In the genomic region with DNA sequence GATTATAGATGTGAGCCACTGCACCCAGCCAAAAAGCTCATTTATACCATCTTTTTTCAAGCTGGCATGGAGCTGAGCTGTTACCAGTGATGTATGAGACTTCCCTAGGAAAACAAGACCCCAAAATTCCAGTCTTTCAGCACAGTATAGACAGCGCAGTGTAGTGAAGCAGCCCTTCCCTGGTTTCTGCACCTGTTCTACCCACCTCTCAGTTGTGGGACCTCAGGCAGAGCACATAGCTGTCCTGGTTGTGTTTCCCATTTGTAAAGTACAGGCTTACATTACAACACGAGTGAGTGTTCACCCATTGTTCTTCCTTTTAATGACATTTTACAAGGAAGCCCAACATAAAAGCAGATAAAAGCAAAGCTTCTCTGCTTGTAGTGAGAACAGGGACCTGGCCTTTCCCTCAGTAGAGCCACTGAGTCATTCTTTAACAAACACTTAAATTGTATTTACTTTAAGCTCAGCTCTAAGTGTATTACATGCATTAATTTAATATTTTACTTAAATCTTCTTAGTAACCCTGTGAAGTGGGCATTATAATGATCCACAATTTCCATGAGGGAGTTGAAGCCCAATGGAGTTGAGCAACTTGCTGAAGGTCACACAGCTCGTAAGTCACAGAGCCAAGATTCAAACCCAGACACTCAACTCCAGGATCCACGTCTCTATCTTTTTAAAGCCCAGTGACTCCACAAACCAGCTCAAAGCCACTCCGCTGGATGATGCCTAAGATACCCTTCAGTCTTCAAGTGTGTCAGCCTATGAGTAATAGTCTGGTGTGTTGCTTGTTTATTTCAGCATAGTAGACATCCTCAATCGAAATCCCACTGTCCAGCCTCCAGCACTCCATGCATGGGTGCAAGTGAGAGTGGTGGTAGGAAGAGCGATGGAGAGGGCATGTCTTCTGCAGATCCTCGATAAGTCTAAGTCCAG, we compare ENCODE assay signal across 19 cellular contexts.
"Had no signal": no experiment of that assay in that cellular context is flagged by ENCODE, and none has a peak within 500 bp of the region (broad histone marks: within the 10 kb centered on the region; RNA-seq: fewer than 3 reads in every experiment).

No MANE protein-coding gene starts in this region.

- H3K4me3 ChIP-seq: skin epidermis, tibial nerve had no signal

- H3K27ac ChIP-seq: epithelial cell of prostate, skin epidermis, tibial nerve had no signal

- H3K36me3 ChIP-seq: tibial nerve had no signal

- DNase-seq: activated CD4-positive, alpha-beta T cell treated with anti-CD3 and anti-CD28 coated beads, Interleukin-2, amount 10 ng/mL, durations not matched to agents 24 days and 14 days; activated CD4-positive, CD25-positive, alpha-beta regulatory T cell; activated CD8-positive, alpha-beta memory T cell treated with anti-CD3 and anti-CD28 coated beads, Interleukin-2, amount 50 U/mL, for 48 hours; activated CD8-positive, alpha-beta T cell treated with anti-CD3 and anti-CD28 coated beads, Interleukin-2, amount 10 ng/mL, durations not matched to agents 7 days and 5 days; activated gamma-delta T cell treated with Interleukin-2 at 50 U/mL for 16 hours; activated naive CD8-positive, alpha-beta T cell treated with anti-CD3 and anti-CD28 coated beads, Interleukin-2, amount 10 ng/mL, durations not matched to agents 7 days and 5 days; activated T-cell treated with anti-CD3 and anti-CD28 coated beads, Interleukin-2, amount 50 U/mL, for 72 hours; anterior cingulate cortex; cerebellar nuclear complex; effector memory CD8-positive, alpha-beta T cell; head of caudate nucleus; posterior cingulate gyrus; right cardiac atrium; stimulated activated CD4-positive, alpha-beta T cell treated with anti-CD3 and anti-CD28 coated beads, Interleukin-4, amount 100 ng/mL, for 24 hours; stimulated activated naive CD4-positive, alpha-beta T cell treated with Interleukin-2 at 50 U/mL for 16 hours; substantia nigra had no signal

- H3K27me3 ChIP-seq: tibial nerve had no signal
